12 cellular contexts compared by ENCODE assay signal in genomic region chr6:101401792-101402617, GRCh38. TPM values are rescaled to one million over a fixed set of nuclear protein-coding genes. Genes with fewer than 3 reads are reported as not detected.
DNase-seq lines count a peak whose midpoint lies in the region; ATAC-seq, FAIRE-seq and TF ChIP-seq lines count a peak whose summit lies in the region.
"Had no signal": no experiment of that assay in that cellular context is flagged by ENCODE, and none has a peak within 500 bp of the region (broad histone marks: within the 10 kb centered on the region; RNA-seq: fewer than 3 reads in every experiment).

No MANE protein-coding gene starts in this region.

- DNase-seq in H7 (peak; percentile 89), NCI-H526 treated with DMSO at 0.1 percent for 48 hours (lab: John Stamatoyannopoulos, UW) (peak; percentile 36), glomerular visceral epithelial cell (ENCODE audit: extremely low spot score) (peak; percentile 18), osteocyte (ENCODE audit: extremely low spot score, unreplicated experiment) (no peak), frontal cortex (ENCODE audit: low spot score in 2 of 2) (no peak)
- no peak for DNase-seq in activated CD4-positive, CD25-positive, alpha-beta regulatory T cell (lab: John Stamatoyannopoulos, UW)
- DNase-seq: activated CD8-positive, alpha-beta memory T cell treated with anti-CD3 and anti-CD28 coated beads, Interleukin-2, amount 50 U/mL, for 48 hours had no signal

- H3K36me3 Mint-ChIP-seq in osteocyte (ENCODE audit: unreplicated experiment): peaks cover 5% of the 10 kb centered on the region
- H3K36me3 Mint-ChIP-seq: IgD-negative memory B cell had no signal

- ATAC-seq in HG03108 (IDR thresholded peaks at IDR 0.05; ENCODE audit: unreplicated experiment): no peak
- no peak for ATAC-seq in HG03469 (IDR thresholded peaks at IDR 0.05; ENCODE audit: unreplicated experiment)
- ATAC-seq: natural killer cell treated with Interleukin-12 subunit alpha and Interleukin-12 subunit beta and Interleukin-15 and Interleukin-18, amount 100 ng/mL, for 72 hours had no signal

- peak overlapping the region; percentile 85 for H3K4me3 Mint-ChIP-seq in osteocyte (ENCODE audit: unreplicated experiment)
- H3K4me3 Mint-ChIP-seq: IgD-negative memory B cell; natural killer cell treated with Interleukin-12 subunit alpha and Interleukin-12 subunit beta and Interleukin-15 and Interleukin-18, amount 100 ng/mL, for 72 hours had no signal

- peaks cover 59% of the 10 kb centered on the region for H3K27me3 ChIP-seq in H7 (ENCODE audit: control insufficient read depth, insufficient read depth, low read length)

- TF ChIP-seq CTCF in osteocyte (IDR thresholded peaks at IDR 0.05): no peak

- H3K4me3 ChIP-seq in H7 (ENCODE audit: insufficient read depth, low read depth, low read length): peak overlapping the region; percentile 46

- no peaks in the 10 kb centered on the region for H3K36me3 ChIP-seq in H7 (replicated peaks; ENCODE audit: control insufficient read depth, insufficient read depth, low read length)

- H3K27me3 Mint-ChIP-seq in osteocyte (ENCODE audit: unreplicated experiment): peaks cover 4% of the 10 kb centered on the region

- H3K4me1 Mint-ChIP-seq in osteocyte (ENCODE audit: unreplicated experiment): peaks cover 30% of the 10 kb centered on the region

- FAIRE-seq in frontal cortex (lab: Jason Lieb, UNC): no peak
- FAIRE-seq: endometrium had no signal

- no peaks in the 10 kb centered on the region for H3K9me3 Mint-ChIP-seq in osteocyte (ENCODE audit: unreplicated experiment)

- H3K27ac Mint-ChIP-seq in osteocyte (ENCODE audit: unreplicated experiment): peak overlapping the region; percentile 27
- H3K27ac Mint-ChIP-seq: IgD-negative memory B cell; natural killer cell treated with Interleukin-12 subunit alpha and Interleukin-12 subunit beta and Interleukin-15 and Interleukin-18, amount 100 ng/mL, for 72 hours had no signal

RNA-seq across cellular contexts. Expression of gene GRIK2, which starts 8.5 kb away (rescaled TPM):
- total RNA-seq in H7 (2014; rRNA removed; shearing (Covaris generic)): 0.76 and 1.2 TPM in 2 replicates
- total RNA-seq in osteocyte: 7.1 and 10.8 TPM in 2 replicates
- 130 TPM for total RNA-seq in frontal cortex
- total RNA-seq: natural killer cell treated with Interleukin-12 subunit alpha and Interleukin-12 subunit beta and Interleukin-15 and Interleukin-18, amount 100 ng/mL, for 72 hours had no signal

Comparison
In these comparisons a context has a peak if more than half of its experiments do, and no peak if none do; other contexts are left out.
1. DNase-seq: peak in H7 (single experiment), NCI-H526 treated with DMSO at 0.1 percent for 48 hours (single experiment) and glomerular visceral epithelial cell (single experiment); none in osteocyte (single experiment), frontal cortex (0 of 2) and activated CD4-positive, CD25-positive, alpha-beta regulatory T cell (0 of 4).
2. RNA of gene GRIK2, which starts 8.5 kb away (total RNA-seq): 130 TPM in frontal cortex (single experiment); 7.1 to 10.8 TPM in osteocyte and 0.76 to 1.2 TPM in H7; every median in the first group is over 10 times any median in the second.